4 cellular contexts compared by ENCODE assay signal in the genomic region with DNA sequence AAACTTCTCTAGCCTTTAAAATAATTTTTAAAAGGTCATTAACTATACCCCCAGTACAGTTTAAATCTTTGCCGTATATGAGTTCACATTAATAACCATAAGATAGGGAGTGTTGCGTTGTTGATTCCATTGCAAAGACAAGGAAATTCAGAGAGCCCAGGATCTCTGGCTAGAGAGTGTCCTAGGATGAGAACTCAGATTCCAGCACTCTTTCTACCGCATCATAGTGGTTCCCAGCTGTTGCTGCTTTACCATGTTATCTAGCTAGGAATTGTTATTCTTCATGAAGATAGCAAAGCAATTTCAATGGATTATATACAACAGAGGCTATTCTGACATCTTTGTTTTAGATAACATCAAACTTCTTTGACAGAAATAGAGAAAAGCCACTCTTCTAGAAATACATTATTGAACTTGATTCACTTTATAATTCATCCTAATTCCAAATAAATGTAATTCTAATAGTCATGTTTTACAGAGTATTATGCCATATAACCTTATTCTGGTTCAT.
"Had no signal": no experiment of that assay in that cellular context is flagged by ENCODE, and none has a peak within 500 bp of the region (broad histone marks: within the 10 kb centered on the region; RNA-seq: fewer than 3 reads in every experiment).

No MANE protein-coding gene starts in this region.

- H3K27ac Mint-ChIP-seq: naive B cell had no signal

- H3K36me3 Mint-ChIP-seq: naive B cell had no signal

- DNase-seq: kidney, spleen had no signal

- H3K9me3 Mint-ChIP-seq: naive B cell had no signal

- H3K4me3 Mint-ChIP-seq: activated CD8-positive, alpha-beta memory T cell treated with anti-CD3 and anti-CD28 coated beads, Interleukin-2, amount 10 ng/mL, durations not matched to agents 7 days and 5 days; naive B cell had no signal

- H3K4me1 Mint-ChIP-seq: naive B cell had no signal

- H3K27me3 Mint-ChIP-seq: activated CD8-positive, alpha-beta memory T cell treated with anti-CD3 and anti-CD28 coated beads, Interleukin-2, amount 10 ng/mL, durations not matched to agents 7 days and 5 days; naive B cell had no signal
